8 cellular contexts compared by ENCODE assay signal in genomic region chr5:58462623-58463230, GRCh38. TPM values are rescaled to one million over a fixed set of nuclear protein-coding genes. Genes with fewer than 3 reads are reported as not detected.
DNase-seq lines count a peak whose midpoint lies in the region; TF ChIP-seq lines count a peak whose summit lies in the region.

No MANE protein-coding gene starts in this region.

- no peaks in the 10 kb centered on the region for H3K36me3 ChIP-seq in HAP-1 (replicated peaks)
- peaks cover 0 to under 1% of the 10 kb centered on the region in 2 donors for H3K36me3 ChIP-seq in vagina

- CTCF ChIA-PET in RWPE1 (lab: Yijun Ruan, JAX): interaction anchor here (0.6 to 1.3 kb wide), 8 partner anchors 52 to 1168 kb away, joined by 3 to 5 read pairs (median 4); no protein-coding TSS in a partner anchor

- TF ChIP-seq CTCF in RWPE1 (conservative IDR thresholded peaks at IDR 0.05; ENCODE audit: low read depth) (peak; percentile 68), vagina (IDR thresholded peaks at IDR 0.05) (peak in 2 of 3 experiments; percentile 44 to 85)

- in situ Hi-C loops in HAP-1 (cut with MboI; ENCODE audit: low sequenced_read_pairs): loop anchor here (10.0 to 25.0 kb wide), 3 partner anchors 675 to 1158 kb away; no protein-coding TSS in a partner anchor

- no peak for TF ChIP-seq POLR2A in vagina (IDR thresholded peaks at IDR 0.05)

- H3K9me3 ChIP-seq in HAP-1: no peaks in the 10 kb centered on the region
- H3K9me3 ChIP-seq in vagina: no peaks in the 10 kb centered on the region

- intact Hi-C loops in vagina (cut with DNase I): loop anchor here (5.0 kb wide), 2 partner anchors 575 to 680 kb away; no protein-coding TSS in a partner anchor

- POLR2A ChIA-PET in RWPE1 (lab: Yijun Ruan, JAX; ENCODE audit: low non-redundant PET): no interaction called here

- H3K4me1 ChIP-seq in HAP-1 (peaks cover 19% of the 10 kb centered on the region), vagina (no peaks in the 10 kb centered on the region)

- H3K4me3 ChIP-seq in HAP-1: no peak overlapping the region
- no peak overlapping the region for H3K4me3 ChIP-seq in vagina

- H3K27ac ChIP-seq in RWPE1 (no peak overlapping the region), vagina (no peak overlapping the region)

- H3K27me3 ChIP-seq in HAP-1 (ENCODE audit: low read depth): no peaks in the 10 kb centered on the region
- H3K27me3 ChIP-seq in vagina: no peaks in the 10 kb centered on the region

- DNase-seq in DMS153 (lab: John Stamatoyannopoulos, UW) (peak; percentile 5), DMS153 treated with DMSO at 0.1 percent for 48 hours (lab: John Stamatoyannopoulos, UW; ENCODE audit: unreplicated experiment) (no peak), HAP-1 (ENCODE audit: low spot score in 2 of 2) (peak; percentile 46 to 50), RWPE1 (ENCODE audit: low spot score) (peak; percentile 54), cerebellar cortex (ENCODE audit: low spot score) (peak; percentile 68), medulla oblongata (ENCODE audit: extremely low spot score) (peak; percentile 83), vagina (ENCODE audit: extremely low spot score in 2 of 2) (no peak), HPDE6-E6E7 (ENCODE audit: extremely low spot score) (no peak)

RNA-seq across cellular contexts. Expression of gene PLK2, which starts 2.8 kb away (rescaled TPM):
- 169 TPM for total RNA-seq in vagina

RNA-seq across cellular contexts. Expression of gene GAPT, which starts 28.5 kb away (rescaled TPM):
- total RNA-seq in vagina: not detected

Comparison
In these comparisons a context has a peak if more than half of its experiments do, and no peak if none do; other contexts are left out.
1. DNase-seq: peak in DMS153 (single experiment), HAP-1 (2 of 2), RWPE1 (single experiment), cerebellar cortex (single experiment) and medulla oblongata (single experiment); none in DMS153 treated with DMSO at 0.1 percent for 48 hours (single experiment), vagina (0 of 2) and HPDE6-E6E7 (single experiment).